In the genomic region with DNA sequence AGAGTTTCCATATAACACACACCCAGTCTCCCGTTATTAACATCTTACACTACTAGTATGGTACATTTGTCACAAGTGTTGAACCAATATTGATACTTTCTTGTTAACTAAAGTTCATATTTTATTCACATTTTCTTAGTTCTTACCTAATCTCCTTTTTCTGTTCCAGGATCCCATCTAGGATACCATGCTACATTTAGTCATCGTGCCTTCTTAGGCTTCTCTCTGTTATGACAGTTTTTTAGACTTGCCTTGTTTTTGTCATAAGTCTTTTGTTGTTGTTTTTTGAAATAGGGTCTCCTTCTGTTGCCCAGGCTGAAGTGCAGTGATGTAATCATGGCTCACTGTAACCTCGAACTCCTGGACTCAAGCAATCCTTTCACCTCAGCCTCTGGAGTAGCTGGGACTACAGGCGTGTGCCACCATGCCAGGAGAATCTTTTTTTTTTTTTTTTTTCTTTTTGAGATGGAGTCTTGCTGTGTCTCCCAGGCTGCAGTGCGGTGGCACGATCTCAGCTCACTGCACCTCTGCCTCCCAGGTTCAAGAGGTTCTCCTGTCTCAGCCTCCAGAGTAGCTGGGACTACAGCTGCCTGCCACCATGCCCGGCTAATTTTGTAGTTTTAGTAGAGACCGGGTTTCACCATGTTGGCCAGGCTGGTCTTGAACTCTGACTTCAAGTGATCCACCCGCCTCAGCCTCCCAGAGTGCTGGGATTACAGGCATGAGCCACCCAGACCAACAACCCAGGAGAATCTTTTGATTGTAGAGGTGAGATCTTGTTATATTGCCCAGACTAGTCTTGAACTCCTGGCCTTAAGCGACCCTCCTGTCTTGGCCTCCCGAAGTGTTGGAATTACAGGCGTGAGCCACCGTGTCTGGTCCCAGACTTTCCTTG, we compare ENCODE assay signal across 21 cellular contexts. TPM values are rescaled to one million over a fixed set of nuclear protein-coding genes. Genes with fewer than 3 reads are reported as not detected.
DNase-seq lines count a peak whose midpoint lies in the region; ATAC-seq, FAIRE-seq and TF ChIP-seq lines count a peak whose summit lies in the region.
"Had no signal": no experiment of that assay in that cellular context is flagged by ENCODE, and none has a peak within 500 bp of the region (broad histone marks: within the 10 kb centered on the region; RNA-seq: fewer than 3 reads in every experiment).

No MANE protein-coding gene starts in this region.

- H3K9me3 Mint-ChIP-seq in Caco-2 (ENCODE audit: unreplicated experiment), result peaks cover 17% of the 10 kb centered on the region

- H2AFZ ChIP-seq in K562 (ENCODE audit: low read depth, low read length), result peak overlapping the region; percentile 31; the same call in 1 of the 2 replicates
- H2AFZ ChIP-seq in HepG2 (ENCODE audit: low read length), result no peak overlapping the region
- H2AFZ ChIP-seq: GM23248 had no signal

- DNase-seq in Caco-2 (no peak), K562 (ENCODE audit: extremely low read depth in 1 of 4, low spot score in 3 of 4) (no peak), HepG2 (ENCODE audit: low spot score) (no peak), thyroid gland (no peak), epidermal melanocyte (ENCODE audit: insufficient read length, low spot score) (no peak), AG08395 (ENCODE audit: low spot score) (no peak)
- DNase-seq: ACHN; C1 segment of cervical spinal cord; CD4-positive, alpha-beta memory T cell; DMS153; DMS79 treated with DMSO at 0.1 percent for 48 hours; EL; GM23248 had no signal

- H3K4me1 ChIP-seq in Caco-2 (peaks cover 41% of the 10 kb centered on the region), K562 (replicated peaks in 1 of 2; ENCODE audit: control insufficient read depth in 2 of 2, insufficient read depth in 2 of 2, low read length in 2 of 2) (peaks cover 6 to 8% of the 10 kb centered on the region in 2 experiments; a peak in 3 of 5 replicates), HepG2 (ENCODE audit: insufficient read depth, low read length) (peaks cover 76% of the 10 kb centered on the region), thyroid gland (peaks cover 29 to 41% of the 10 kb centered on the region in 2 donors)

- H3K79me2 ChIP-seq in K562 (ENCODE audit: control insufficient read depth, insufficient read depth, low read length) (no peaks in the 10 kb centered on the region), HepG2 (ENCODE audit: insufficient read depth, low read length) (no peaks in the 10 kb centered on the region)

- H3K27ac Mint-ChIP-seq in Caco-2 (ENCODE audit: unreplicated experiment), result peak overlapping the region; percentile 77
- H3K27ac Mint-ChIP-seq: B cell had no signal

- H3K9ac ChIP-seq in K562 (ENCODE audit: insufficient read depth in 1 of 2, low read depth in 2 of 2, low read length in 2 of 2), result no peak overlapping the region
- H3K9ac ChIP-seq in HepG2 (ENCODE audit: insufficient read depth, low read depth, low read length), result peak overlapping the region; percentile 1; the same call in 1 of the 2 replicates
- H3K9ac ChIP-seq: GM23248 had no signal

- peaks cover 3% of the 10 kb centered on the region for H3K9me1 ChIP-seq in K562 (ENCODE audit: control insufficient read depth, insufficient read depth, low read length)

- TF ChIP-seq EP300 in K562 (IDR thresholded peaks at IDR 0.05; ENCODE audit: low read length) (no peak), HepG2 (IDR thresholded peaks at IDR 0.05; ENCODE audit: low read depth in 2 of 2, low read length in 2 of 2) (no peak; a peak in 1 of 4 replicates), HepG2 (CRISPR knock-in tag; IDR thresholded peaks at IDR 0.05; ENCODE audit: borderline replicate concordance) (no peak)

- FAIRE-seq in K562 (lab: Jason Lieb, UNC) (no peak), HepG2 (lab: Jason Lieb, UNC) (no peak)
- FAIRE-seq: D721Med, G401.6, GM12891, H54 had no signal

- H3K36me3 ChIP-seq in Caco-2 (ENCODE audit: control insufficient read depth, insufficient read depth, low read length), result no peaks in the 10 kb centered on the region
- H3K36me3 ChIP-seq in K562 (ENCODE audit: control insufficient read depth, insufficient read depth, low read length), result no peaks in the 10 kb centered on the region
- H3K36me3 ChIP-seq in HepG2 (replicated peaks in 1 of 2; ENCODE audit: control insufficient read depth in 1 of 2, insufficient read depth in 2 of 2, low read length in 2 of 2), result no peaks in the 10 kb centered on the region
- H3K36me3 ChIP-seq in thyroid gland, result no peaks in the 10 kb centered on the region

- H3K4me2 ChIP-seq in K562 (ENCODE audit: insufficient read depth, low read length), result no peak overlapping the region
- peak overlapping the region; percentile 39; the same call in 1 of the 2 replicates for H3K4me2 ChIP-seq in HepG2 (ENCODE audit: low read depth, low read length)

- intact Hi-C loops in Caco-2 (cut with micrococcal nuclease; ENCODE audit: unreplicated experiment), result no loop called here
- intact Hi-C loops in K562 (cut with micrococcal nuclease), result no loop called here
- intact Hi-C loops in HepG2 (cut with micrococcal nuclease; ENCODE audit: unreplicated experiment), result loop anchor here (1.0 kb wide), 1 partner anchor 8 kb away; no protein-coding TSS in a partner anchor
- intact Hi-C loops in thyroid gland (cut with DNase I), result no loop called here

- H3K27ac ChIP-seq in K562 (ENCODE audit: extremely low read depth, low read depth, low read length) (no peak overlapping the region), HepG2 (ENCODE audit: extremely low read length, insufficient read depth, low read length) (peak overlapping the region; percentile 89), thyroid gland (peak overlapping the region in 2 of 3 donors; percentile 59 to 91)
- H3K27ac ChIP-seq: GM23248, HL-60 had no signal

- H3K36me3 Mint-ChIP-seq in Caco-2 (ENCODE audit: insufficient read depth, unreplicated experiment), result peaks cover 19% of the 10 kb centered on the region
- H3K36me3 Mint-ChIP-seq: CD4-positive, alpha-beta memory T cell had no signal

- no peaks in the 10 kb centered on the region for H3K27me3 ChIP-seq in Caco-2 (replicated peaks; ENCODE audit: control insufficient read depth, insufficient read depth, low read length)
- H3K27me3 ChIP-seq in K562 (ENCODE audit: control insufficient read depth in 2 of 2, insufficient read depth in 2 of 2, low read length in 2 of 2), result no peaks in the 10 kb centered on the region
- H3K27me3 ChIP-seq in HepG2 (ENCODE audit: control insufficient read depth in 1 of 2, insufficient read depth in 2 of 2, low read length in 2 of 2), result no peaks in the 10 kb centered on the region
- H3K27me3 ChIP-seq in thyroid gland, result no peaks in the 10 kb centered on the region

- CTCF ChIA-PET in Caco-2 (lab: Charles Lee), result no interaction called here
- CTCF ChIA-PET in K562 (lab: Yijun Ruan, JAX; ENCODE audit: low intra/inter-chr PET ratio), result no interaction called here
- CTCF ChIA-PET in HepG2 (lab: Yijun Ruan, JAX; ENCODE audit: low intra/inter-chr PET ratio, low total read pairs), result no interaction called here

- peaks cover 33% of the 10 kb centered on the region for H3K4me1 Mint-ChIP-seq in Caco-2 (ENCODE audit: low read depth, unreplicated experiment)

- WGBS in K562 (ENCODE audit: insufficient coverage, low coverage, missing lambda C conversion rate), result 77% methylated on average over 10 of the region's 13 CpGs
- 92% methylated on average over 13 of the region's 13 CpGs for WGBS in HepG2 (ENCODE audit: low lambda C conversion rate)
- 94 to 97% methylated on average over 13 of the region's 13 CpGs for WGBS in thyroid gland, 2 donors

- no peak for TF ChIP-seq CTCF in Caco-2 (IDR thresholded peaks at IDR 0.05; ENCODE audit: insufficient read depth in 1 of 2, low read depth in 1 of 2, low read length in 1 of 2, severe bottlenecking in 1 of 2, unreplicated experiment in 1 of 2)
- TF ChIP-seq CTCF in K562 (IDR thresholded peaks at IDR 0.05 in 2 of 3, conservative IDR thresholded peaks at IDR 0.05 in 1 of 3; ENCODE audit: insufficient read depth in 2 of 3, low read depth in 1 of 3, low read length in 3 of 3), result no peak
- TF ChIP-seq CTCF in HepG2 (CRISPR knock-in tag; IDR thresholded peaks at IDR 0.05), result no peak
- no peak for TF ChIP-seq CTCF in thyroid gland (IDR thresholded peaks at IDR 0.05)

- no peak for TF ChIP-seq POLR2A in K562 (conservative IDR thresholded peaks at IDR 0.05)
- TF ChIP-seq POLR2A in HepG2 (IDR thresholded peaks at IDR 0.05; ENCODE audit: insufficient read depth in 1 of 2, low read depth in 2 of 2, low read length in 2 of 2), result no peak
- TF ChIP-seq POLR2A in thyroid gland (IDR thresholded peaks at IDR 0.05), result no peak

- no peak overlapping the region for H3K4me3 Mint-ChIP-seq in Caco-2 (ENCODE audit: unreplicated experiment)
- H3K4me3 Mint-ChIP-seq: B cell; CD4-positive, alpha-beta memory T cell had no signal

- POLR2A ChIA-PET in Caco-2 (lab: Charles Lee), result no interaction called here
- POLR2A ChIA-PET in K562 (lab: Yijun Ruan, JAX), result no interaction called here
- POLR2A ChIA-PET in HepG2 (lab: Yijun Ruan, JAX), result interaction anchor here (4.3 to 14.8 kb wide), 2 partner anchors 36 to 59 kb away, joined by 38 to 323 read pairs; a partner anchor contains a TSS

- H3K27me3 Mint-ChIP-seq in Caco-2 (ENCODE audit: insufficient read depth, unreplicated experiment), result no peaks in the 10 kb centered on the region
- H3K27me3 Mint-ChIP-seq: B cell; CD4-positive, alpha-beta memory T cell had no signal

- H3K4me3 ChIP-seq in Caco-2 (ENCODE audit: low read depth, low read length), result no peak overlapping the region
- no peak overlapping the region for H3K4me3 ChIP-seq in K562
- H3K4me3 ChIP-seq in HepG2 (replicated peaks in 1 of 3; ENCODE audit: insufficient read depth in 1 of 3, low read depth in 2 of 3, low read length in 3 of 3), result peak overlapping the region in 1 of 3 experiments; percentile 0; a peak in 1 of 6 replicates
- H3K4me3 ChIP-seq in thyroid gland (replicated peaks in 1 of 3), result no peak overlapping the region
- H3K4me3 ChIP-seq: GM23248 had no signal

- TF ChIP-seq RAD21 in K562 (CRISPR knock-in tag; conservative IDR thresholded peaks at IDR 0.05 in 1 of 2, IDR thresholded peaks at IDR 0.05 in 1 of 2) (no peak), HepG2 (CRISPR knock-in tag; IDR thresholded peaks at IDR 0.05) (no peak)

- in situ Hi-C loops in K562 (cut with MboI) (no loop called here), HepG2 (cut with HindIII; ENCODE audit: extremely low pct_ligation_motif_present, low pct_unique_long_range_greater_than_20kb) (no loop called here)

- BruUV-seq in Caco-2 (replicated peaks; lab: Mats Ljungman, UMichigan) (no TSS peak), K562 (replicated peaks; lab: Mats Ljungman, UMichigan) (no TSS peak), HepG2 (replicated peaks; lab: Mats Ljungman, UMichigan) (no TSS peak)

- H3K9me3 ChIP-seq in Caco-2, result peaks cover 12% of the 10 kb centered on the region
- no peaks in the 10 kb centered on the region; the same call in 1 of the 2 replicates for H3K9me3 ChIP-seq in K562 (replicated peaks; ENCODE audit: control insufficient read depth, insufficient read depth, low read depth, low read length)
- H3K9me3 ChIP-seq in HepG2 (ENCODE audit: low read length), result peaks cover 8% of the 10 kb centered on the region
- no peaks in the 10 kb centered on the region for H3K9me3 ChIP-seq in thyroid gland

- H4K20me1 ChIP-seq in K562 (replicated peaks; ENCODE audit: control insufficient read depth, insufficient read depth, low read length) (no peaks in the 10 kb centered on the region), HepG2 (ENCODE audit: insufficient read depth, low read length) (no peaks in the 10 kb centered on the region)

- ATAC-seq in K562, result no peak
- no peak for ATAC-seq in HepG2
- ATAC-seq in HG03354 (IDR thresholded peaks at IDR 0.05; ENCODE audit: poor library complexity, severe bottlenecking, unreplicated experiment), result no peak
- ATAC-seq: HCT116 had no signal

RNA-seq across cellular contexts. Expression of a gene that starts 59.1 kb away (rescaled TPM):
- total RNA-seq in Caco-2 (2022) (146 and 147 TPM in 2 replicates), K562 (2014; rRNA removed) (78.1 and 78.8 TPM in 2 replicates), K562 (2014; rRNA removed; fragmentation: Illumina TruSeq; extraction: Trizol) (111 and 118 TPM in 2 replicates), K562 (2015; rRNA removed; fragmentation: Illumina TruSeq; extraction: Trizol) (101 and 107 TPM in 2 replicates), K562 (2021) (90.4 and 90.9 TPM in 2 replicates), HepG2 (2016; rRNA removed; fragmentation: Illumina TruSeq; extraction: Trizol) (560 and 761 TPM in 2 replicates), thyroid gland (100 to 1,000 TPM; 252 to 382 (median 289) TPM)
- total RNA-seq in K562 (2011; cell fraction: chromatin; rRNA removed; ENCODE audit: low replicate concordance), result 177 and 415 TPM in 2 replicates
- total RNA-seq in K562 (2011; cell fraction: nucleolus; rRNA removed), result 74.5 and 93.7 TPM in 2 replicates
- total RNA-seq in K562 (2011; cell fraction: nucleoplasm; rRNA removed), result 146 and 178 TPM in 2 replicates
- polyA plus RNA-seq in K562 (2011; rRNA removed) (91.9 and 96.3 TPM in 2 replicates), K562 (2014; fragmentation: Illumina TruSeq; extraction: Trizol) (56.5 and 62.8 TPM in 2 replicates), K562 (2014; fragmentation: Nextera tagmentation; extraction: Ambion mirVana) (10 to 100 TPM; 27.9 to 37.2 TPM), K562 (2014; rRNA removed) (47.9 and 48.0 TPM in 2 replicates), HepG2 (2011; rRNA removed) (251 and 312 TPM in 2 replicates)
- 33.4 and 48.7 TPM in 2 replicates for polyA plus RNA-seq in K562 (2011; cell fraction: cytosol; rRNA removed)
- 139 and 144 TPM in 2 replicates for polyA plus RNA-seq in K562 (2011; cell fraction: nucleus; rRNA removed)
- polyA plus RNA-seq in K562 (2012), result 50.0 and 52.2 TPM in 2 replicates
- 333 and 390 TPM in 2 replicates for polyA minus RNA-seq in K562 (2011; rRNA and poly(A)+ RNA removed)
- polyA minus RNA-seq in K562 (2011; cell fraction: cytosol; rRNA and poly(A)+ RNA removed), result 93.5 and 122 TPM in 2 replicates
- 108 and 146 TPM in 2 replicates for polyA minus RNA-seq in K562 (2011; cell fraction: nucleus; rRNA and poly(A)+ RNA removed)
- 152 and 185 TPM in 2 replicates for total RNA-seq in HepG2 (2016; cell fraction: cytosol; rRNA removed; fragmentation: Illumina TruSeq; extraction: Trizol; ENCODE audit: low read depth)
- total RNA-seq in HepG2 (2016; cell fraction: insoluble cytoplasmic fraction; rRNA removed; fragmentation: Illumina TruSeq; extraction: Trizol), result 547 and 739 TPM in 2 replicates
- 193 and 217 TPM in 2 replicates for total RNA-seq in HepG2 (2016; cell fraction: membrane; rRNA removed; fragmentation: Illumina TruSeq; extraction: Trizol)
- total RNA-seq in HepG2 (2016; cell fraction: nucleus; rRNA removed; fragmentation: Illumina TruSeq; extraction: Trizol), result 529 and 592 TPM in 2 replicates
- 136 and 176 TPM in 2 replicates for polyA plus RNA-seq in HepG2 (2011; cell fraction: cytosol; rRNA removed)
- 261 and 311 TPM in 2 replicates for polyA plus RNA-seq in HepG2 (2011; cell fraction: nucleus; rRNA removed)
- polyA plus RNA-seq in HepG2 (2012), result 201 and 210 TPM in 2 replicates
- 18.3 and 18.5 TPM in 2 replicates for polyA plus RNA-seq in HepG2 (2016; cell fraction: cytosol; fragmentation: Illumina TruSeq; extraction: Trizol; ENCODE audit: low read depth)
- polyA plus RNA-seq in HepG2 (2016; cell fraction: insoluble cytoplasmic fraction; fragmentation: Illumina TruSeq; extraction: Trizol; ENCODE audit: low read depth), result 345 and 361 TPM in 2 replicates
- polyA plus RNA-seq in HepG2 (2016; cell fraction: membrane; fragmentation: Illumina TruSeq; extraction: Trizol; ENCODE audit: low read depth), result 42.8 and 42.9 TPM in 2 replicates
- polyA plus RNA-seq in HepG2 (2016; cell fraction: nucleus; fragmentation: Illumina TruSeq; extraction: Trizol; ENCODE audit: insufficient read depth, low read depth), result 433 and 489 TPM in 2 replicates
- 372 and 1,089 TPM in 2 replicates for polyA minus RNA-seq in HepG2 (2011; rRNA and poly(A)+ RNA removed; ENCODE audit: low replicate concordance)
- 426 and 459 TPM in 2 replicates for polyA minus RNA-seq in HepG2 (2011; cell fraction: cytosol; rRNA and poly(A)+ RNA removed)
- polyA minus RNA-seq in HepG2 (2011; cell fraction: nucleus; rRNA and poly(A)+ RNA removed), result 772 and 919 TPM in 2 replicates
